10 cellular contexts compared by ENCODE assay signal in the genomic region with DNA sequence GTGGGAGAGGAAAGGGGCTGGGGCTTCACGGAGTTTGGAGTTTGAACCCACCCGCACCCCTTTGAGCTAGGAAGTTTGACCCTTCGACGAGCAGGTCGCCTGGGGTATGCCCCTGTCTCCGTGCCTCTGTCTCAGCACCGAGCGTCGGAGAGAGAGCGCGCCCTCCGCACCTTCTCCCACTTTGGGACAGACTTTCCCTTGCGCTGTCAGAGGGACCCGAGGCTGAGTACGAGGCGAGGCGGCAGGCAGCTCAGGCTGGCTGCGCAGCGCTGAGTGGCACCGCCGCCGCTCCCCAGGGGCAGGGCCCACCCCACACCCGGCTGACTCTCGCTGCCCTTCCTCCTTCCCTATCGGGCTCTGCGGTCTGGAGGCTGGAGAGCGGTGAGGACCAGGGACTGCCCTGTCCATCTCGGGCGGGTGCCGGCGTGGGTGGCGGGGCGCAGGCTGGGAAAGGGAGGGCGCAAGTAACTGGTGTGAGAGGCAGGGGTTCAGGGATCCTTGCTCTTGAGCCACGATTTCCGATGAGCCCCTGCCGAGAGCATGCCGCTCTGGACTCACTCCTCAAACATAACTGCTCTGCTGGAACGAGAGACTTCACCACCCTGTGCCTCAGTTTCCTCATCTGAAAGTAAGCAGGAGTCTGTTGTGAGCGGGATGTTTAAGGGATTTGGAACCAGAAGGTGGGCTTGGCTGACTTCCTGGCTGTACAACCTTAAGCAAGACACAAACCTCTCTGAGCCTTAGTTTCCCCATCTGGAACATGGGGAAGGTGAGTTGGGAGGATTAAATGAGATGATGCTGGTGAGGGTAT. TPM values are rescaled to one million over a fixed set of nuclear protein-coding genes. Genes with fewer than 3 reads are reported as not detected.
DNase-seq lines count a peak whose midpoint lies in the region; ATAC-seq and TF ChIP-seq lines count a peak whose summit lies in the region.
"Had no signal": no experiment of that assay in that cellular context is flagged by ENCODE, and none has a peak within 500 bp of the region (broad histone marks: within the 10 kb centered on the region; RNA-seq: fewer than 3 reads in every experiment).

No MANE protein-coding gene starts in this region.

- no peak for DNase-seq in CD4-positive, alpha-beta T cell
- DNase-seq in foreskin keratinocyte: no peak
- DNase-seq in effector CD8-positive, alpha-beta T cell (lab: John Stamatoyannopoulos, UW): no peak
- no peak for DNase-seq in HT-29 (ENCODE audit: low spot score)
- DNase-seq in ureter (ENCODE audit: low spot score): no peak
- DNase-seq in HK-2 (ENCODE audit: unreplicated experiment): no peak
- DNase-seq: activated naive CD4-positive, alpha-beta T cell; NCI-H82 had no signal

- H3K4me1 ChIP-seq in foreskin keratinocyte (no peaks in the 10 kb centered on the region), neuron (ENCODE audit: insufficient read depth, low read length) (peaks cover 7% of the 10 kb centered on the region)

- H3K4me1 Mint-ChIP-seq in CD4-positive, alpha-beta T cell (ENCODE audit: low read depth): peaks cover 4% of the 10 kb centered on the region

- intact Hi-C loops in CD4-positive, alpha-beta T cell (cut with DNase I, micrococcal nuclease): no loop called here

- no peaks in the 10 kb centered on the region for H3K9me3 ChIP-seq in CD4-positive, alpha-beta T cell (ENCODE audit: control insufficient read depth, low read length)
- peaks cover 2% of the 10 kb centered on the region for H3K9me3 ChIP-seq in neuron (ENCODE audit: low read length)

- CTCF ChIA-PET in CD4-positive, alpha-beta T cell (lab: Charles Lee): no interaction called here

- H3K9me3 Mint-ChIP-seq in CD4-positive, alpha-beta T cell: no peaks in the 10 kb centered on the region

- H3K4me3 ChIP-seq in neuron (ENCODE audit: low read length): peak overlapping the region; percentile 36

- no peaks in the 10 kb centered on the region for H3K36me3 ChIP-seq in neuron (ENCODE audit: insufficient read depth, low read length)

- POLR2A ChIA-PET in CD4-positive, alpha-beta T cell (lab: Charles Lee): no interaction called here

- H3K4me3 Mint-ChIP-seq in CD4-positive, alpha-beta T cell: peak overlapping the region; percentile 76

- peaks cover 82% of the 10 kb centered on the region for H3K27me3 Mint-ChIP-seq in CD4-positive, alpha-beta T cell

- no peak overlapping the region for H2AFZ ChIP-seq in neuron (ENCODE audit: low read depth, low read length)

- no peaks in the 10 kb centered on the region for H3K36me3 Mint-ChIP-seq in CD4-positive, alpha-beta T cell (ENCODE audit: low read depth)

- no peak overlapping the region for H3K27ac ChIP-seq in CD4-positive, alpha-beta T cell (ENCODE audit: low read depth, low read length)
- no peak overlapping the region for H3K27ac ChIP-seq in foreskin keratinocyte

- no peak overlapping the region for H3K27ac Mint-ChIP-seq in CD4-positive, alpha-beta T cell

- peaks cover 57% of the 10 kb centered on the region for H3K27me3 ChIP-seq in CD4-positive, alpha-beta T cell (ENCODE audit: control insufficient read depth, insufficient read depth, low read length)
- H3K27me3 ChIP-seq in foreskin keratinocyte (peaks cover 91% of the 10 kb centered on the region), neuron (ENCODE audit: insufficient read depth, low read length) (peaks cover 62% of the 10 kb centered on the region)

- peak; percentile 41 for ATAC-seq in CD4-positive, alpha-beta T cell (ENCODE audit: poor library complexity)
- peak; percentile 55 for ATAC-seq in SK-N-SH treated with all-trans-retinoic acid at 6 μM for 48 hours
- ATAC-seq in foreskin keratinocyte: peak; percentile 28

- no peak for TF ChIP-seq CTCF in CD4-positive, alpha-beta T cell (IDR thresholded peaks at IDR 0.05)
- TF ChIP-seq CTCF in foreskin keratinocyte (conservative IDR thresholded peaks at IDR 0.05): no peak

TF ChIP-seq in SK-N-SH treated with all-trans-retinoic acid at 6 μM for 48 hours, 23 proteins besides CTCF, POLR2A, EP300 and RAD21:
- TF ChIP-seq ZNF8 (CRISPR knock-in tag; IDR thresholded peaks at IDR 0.05): no peak
- TF ChIP-seq, protein P1, sequence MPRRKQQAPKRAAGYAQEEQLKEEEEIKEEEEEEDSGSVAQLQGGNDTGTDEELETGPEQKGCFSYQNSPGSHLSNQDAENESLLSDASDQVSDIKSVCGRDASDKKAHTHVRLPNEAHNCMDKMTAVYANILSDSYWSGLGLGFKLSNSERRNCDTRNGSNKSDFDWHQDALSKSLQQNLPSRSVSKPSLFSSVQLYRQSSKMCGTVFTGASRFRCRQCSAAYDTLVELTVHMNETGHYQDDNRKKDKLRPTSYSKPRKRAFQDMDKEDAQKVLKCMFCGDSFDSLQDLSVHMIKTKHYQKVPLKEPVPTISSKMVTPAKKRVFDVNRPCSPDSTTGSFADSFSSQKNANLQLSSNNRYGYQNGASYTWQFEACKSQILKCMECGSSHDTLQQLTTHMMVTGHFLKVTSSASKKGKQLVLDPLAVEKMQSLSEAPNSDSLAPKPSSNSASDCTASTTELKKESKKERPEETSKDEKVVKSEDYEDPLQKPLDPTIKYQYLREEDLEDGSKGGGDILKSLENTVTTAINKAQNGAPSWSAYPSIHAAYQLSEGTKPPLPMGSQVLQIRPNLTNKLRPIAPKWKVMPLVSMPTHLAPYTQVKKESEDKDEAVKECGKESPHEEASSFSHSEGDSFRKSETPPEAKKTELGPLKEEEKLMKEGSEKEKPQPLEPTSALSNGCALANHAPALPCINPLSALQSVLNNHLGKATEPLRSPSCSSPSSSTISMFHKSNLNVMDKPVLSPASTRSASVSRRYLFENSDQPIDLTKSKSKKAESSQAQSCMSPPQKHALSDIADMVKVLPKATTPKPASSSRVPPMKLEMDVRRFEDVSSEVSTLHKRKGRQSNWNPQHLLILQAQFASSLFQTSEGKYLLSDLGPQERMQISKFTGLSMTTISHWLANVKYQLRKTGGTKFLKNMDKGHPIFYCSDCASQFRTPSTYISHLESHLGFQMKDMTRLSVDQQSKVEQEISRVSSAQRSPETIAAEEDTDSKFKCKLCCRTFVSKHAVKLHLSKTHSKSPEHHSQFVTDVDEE (CRISPR knock-in tag; IDR thresholded peaks at IDR 0.05): no peak

RNA-seq across cellular contexts. Expression of a gene that starts 1.0 kb away (rescaled TPM):
- total RNA-seq in CD4-positive, alpha-beta T cell: not detected
- 0.10 and 0.14 TPM in 2 replicates for total RNA-seq in foreskin keratinocyte
- 0.04 and 0.37 TPM in 2 replicates for polyA plus RNA-seq in foreskin keratinocyte
- total RNA-seq in HT-29 (2014; rRNA removed; shearing (Covaris generic)): 0.26 TPM in 1 of 2 replicates, not detected in the other
- total RNA-seq in ureter: 1.6 TPM
